In genomic region chrX:106791495-106791894, GRCh38 we compare ENCODE assay signal across 14 cellular contexts. TPM values are rescaled to one million over a fixed set of nuclear protein-coding genes. Genes with fewer than 3 reads are reported as not detected.
DNase-seq lines count a peak whose midpoint lies in the region; FAIRE-seq and TF ChIP-seq lines count a peak whose summit lies in the region.
"Had no signal": no experiment of that assay in that cellular context is flagged by ENCODE, and none has a peak within 500 bp of the region (broad histone marks: within the 10 kb centered on the region; RNA-seq: fewer than 3 reads in every experiment).

No MANE protein-coding gene starts in this region.

- TF ChIP-seq CTCF in BJ (IDR thresholded peaks at IDR 0.05; ENCODE audit: insufficient read depth, low read depth, low read length), result peak; percentile 23; the same call in 1 of the 2 replicates
- peak; percentile 59 for TF ChIP-seq CTCF in HFFc6 (IDR thresholded peaks at IDR 0.05)
- TF ChIP-seq CTCF in adrenal gland (IDR thresholded peaks at IDR 0.05), result peak; percentile 8 to 48 (median 24)
- peak; percentile 17 for TF ChIP-seq CTCF in kidney (IDR thresholded peaks at IDR 0.05; ENCODE audit: borderline replicate concordance, extremely low read depth, insufficient read depth)

- POLR2A ChIA-PET in BJ (lab: Charles Lee), result no interaction called here

- H3K9ac ChIP-seq in kidney (ENCODE audit: low read length in 2 of 2), result no peak overlapping the region

- no peak overlapping the region for H3K4me3 Mint-ChIP-seq in HFFc6
- H3K4me3 Mint-ChIP-seq: activated T-helper 1 cell treated with anti-CD3 and anti-CD28 coated beads, Interleukin-12 subunit alpha, Interleukin-12 subunit beta, Interleukin-2, Interleukin-4 antibody, amounts not matched to agents 30 ng/mL and 10 ng/mL and 1 ng/mL, durations not matched to agents 14 hours and 24 hours and 36 hours; stimulated activated memory B cell treated with anti-CD40 and anti-IgM and Interleukin-4, amounts not matched to agents 10 μg/mL and 1 μg/mL and 100 μg/mL, for 72 hours had no signal

- CTCF ChIA-PET in BJ (lab: Yijun Ruan, JAX), result no interaction called here

- H3K36me3 ChIP-seq in BJ (ENCODE audit: control insufficient read depth, insufficient read depth, low read length), result no peaks in the 10 kb centered on the region
- no peaks in the 10 kb centered on the region for H3K36me3 ChIP-seq in adrenal gland (replicated peaks in 1 of 2)
- H3K36me3 ChIP-seq in kidney (ENCODE audit: control insufficient read depth in 1 of 2, insufficient read depth in 2 of 2, low read length in 2 of 2), result no peaks in the 10 kb centered on the region

- H3K4me1 Mint-ChIP-seq in HFFc6 (ENCODE audit: low read depth), result no peaks in the 10 kb centered on the region
- H3K4me1 Mint-ChIP-seq: stimulated activated memory B cell treated with anti-CD40 and anti-IgM and Interleukin-4, amounts not matched to agents 10 μg/mL and 1 μg/mL and 100 μg/mL, for 72 hours had no signal

- H3K4me3 ChIP-seq in BJ (ENCODE audit: low read depth, low read length) (no peak overlapping the region), adrenal gland (no peak overlapping the region), kidney (ENCODE audit: low read length in 2 of 2) (no peak overlapping the region)
- H3K4me3 ChIP-seq: skin epidermis had no signal

- WGBS in adrenal gland, 4 donors, result 0 to 3% (median 1%) methylated on average over 1 of the region's 1 CpG

- DNase-seq in BJ (ENCODE audit: low read depth) (no peak), HFFc6 (no peak), adrenal gland (no peak), kidney (no peak), HCEC 1CT (no peak), NCI-H1436 (lab: John Stamatoyannopoulos, UW) (no peak), middle frontal gyrus (ENCODE audit: extremely low spot score, low spot score) (no peak)
- no peak for DNase-seq in activated CD4-positive, CD25-positive, alpha-beta regulatory T cell (lab: John Stamatoyannopoulos, UW)
- DNase-seq: GDM1, NCI-H1694 treated with DMSO at 0.1 percent for 48 hours, T-helper 1 cell had no signal

- H3K36me3 Mint-ChIP-seq in HFFc6 (ENCODE audit: low read depth), result no peaks in the 10 kb centered on the region
- H3K36me3 Mint-ChIP-seq: stimulated activated memory B cell treated with anti-CD40 and anti-IgM and Interleukin-4, amounts not matched to agents 10 μg/mL and 1 μg/mL and 100 μg/mL, for 72 hours had no signal

- no peaks in the 10 kb centered on the region for H3K27me3 Mint-ChIP-seq in HFFc6 (ENCODE audit: insufficient read depth)
- H3K27me3 Mint-ChIP-seq: stimulated activated memory B cell treated with anti-CD40 and anti-IgM and Interleukin-4, amounts not matched to agents 10 μg/mL and 1 μg/mL and 100 μg/mL, for 72 hours had no signal

- intact Hi-C loops in adrenal gland (cut with DNase I) (no loop called here), kidney (cut with DNase I) (no loop called here)

- TF ChIP-seq POLR2A in adrenal gland (IDR thresholded peaks at IDR 0.05), result no peak

- H3K27ac ChIP-seq in adrenal gland (no peak overlapping the region), kidney (ENCODE audit: low read depth in 2 of 2, low read length in 2 of 2) (no peak overlapping the region)
- H3K27ac ChIP-seq: skin epidermis had no signal

- no peak overlapping the region for H3K27ac Mint-ChIP-seq in HFFc6
- H3K27ac Mint-ChIP-seq: activated T-helper 1 cell treated with anti-CD3 and anti-CD28 coated beads, Interleukin-12 subunit alpha, Interleukin-12 subunit beta, Interleukin-2, Interleukin-4 antibody, amounts not matched to agents 30 ng/mL and 10 ng/mL and 1 ng/mL, durations not matched to agents 14 hours and 24 hours and 36 hours; stimulated activated memory B cell treated with anti-CD40 and anti-IgM and Interleukin-4, amounts not matched to agents 10 μg/mL and 1 μg/mL and 100 μg/mL, for 72 hours had no signal

- no peaks in the 10 kb centered on the region for H3K9me3 Mint-ChIP-seq in HFFc6
- H3K9me3 Mint-ChIP-seq: activated T-helper 1 cell treated with anti-CD3 and anti-CD28 coated beads, Interleukin-12 subunit alpha, Interleukin-12 subunit beta, Interleukin-2, Interleukin-4 antibody, amounts not matched to agents 30 ng/mL and 10 ng/mL and 1 ng/mL, durations not matched to agents 14 hours and 24 hours and 36 hours; stimulated activated memory B cell treated with anti-CD40 and anti-IgM and Interleukin-4, amounts not matched to agents 10 μg/mL and 1 μg/mL and 100 μg/mL, for 72 hours had no signal

- no peaks in the 10 kb centered on the region for H3K27me3 ChIP-seq in BJ (ENCODE audit: control insufficient read depth, insufficient read depth, low read length)
- H3K27me3 ChIP-seq in adrenal gland, result no peaks in the 10 kb centered on the region

- H3K4me1 ChIP-seq in adrenal gland (replicated peaks in 1 of 2), result no peaks in the 10 kb centered on the region
- H3K4me1 ChIP-seq in kidney (ENCODE audit: control insufficient read depth in 1 of 2, insufficient read depth in 1 of 2, low read depth in 1 of 2, low read length in 2 of 2), result no peaks in the 10 kb centered on the region

- peak; percentile 97 for FAIRE-seq in kidney (lab: Jason Lieb, UNC)

- H3K9me3 ChIP-seq in adrenal gland (replicated peaks in 1 of 3) (no peaks in the 10 kb centered on the region), kidney (ENCODE audit: control insufficient read depth in 1 of 2, low read length in 2 of 2) (no peaks in the 10 kb centered on the region)

RNA-seq across cellular contexts. Expression of gene TBC1D8B, which starts 11.0 kb away (rescaled TPM):
- polyA plus RNA-seq in BJ (2011; rRNA removed) (4.5 and 9.1 TPM in 2 replicates), adrenal gland (10 to 100 TPM; 12.0 to 16.5 (median 12.7) TPM), kidney (ENCODE audit: insufficient read depth, low read depth, low replicate concordance) (3.5 TPM)
- polyA minus RNA-seq in BJ (2011; rRNA and poly(A)+ RNA removed), result 4.2 and 8.0 TPM in 2 replicates
- total RNA-seq in HFFc6 (2021; fragmentation: NEBNext Ultra II Directional; extraction: Animal tissue kit (Norgen Biotek cat#: 25700)), result 10 to 100 TPM; 14.4 to 18.0 (median 14.7) TPM
- total RNA-seq in adrenal gland (10 to 100 TPM; 18.4 to 61.8 (median 33.6) TPM), kidney (9.7 TPM)
